ENCODE assay signal across 18 cellular contexts in the genomic region with DNA sequence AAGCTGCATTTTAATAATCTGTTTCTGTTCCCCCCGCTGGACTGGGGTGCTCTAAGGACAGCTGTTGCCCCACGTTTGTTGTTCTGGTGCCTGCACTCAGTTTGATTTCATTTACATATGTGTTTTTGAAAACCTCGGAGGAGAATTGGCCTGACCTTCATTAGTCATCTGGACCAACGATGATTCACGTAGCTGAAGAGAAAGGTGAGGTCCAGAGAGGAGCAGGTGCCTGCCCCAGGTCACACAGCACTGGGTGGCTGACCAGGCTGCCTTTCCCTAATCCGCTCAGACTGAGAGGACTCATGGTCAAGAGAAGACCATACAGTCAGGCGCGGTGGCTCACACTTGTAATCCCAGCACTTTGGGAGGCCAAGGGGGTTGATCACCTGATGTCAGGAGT. TPM values are rescaled to one million over a fixed set of nuclear protein-coding genes. Genes with fewer than 3 reads are reported as not detected.
A peak's percentile ranks its signal among the peaks of the same experiment; 100 is the strongest.
DNase-seq lines count a peak whose midpoint lies in the region; ATAC-seq and TF ChIP-seq lines count a peak whose summit lies in the region.
"Had no signal": no experiment of that assay in that cellular context is flagged by ENCODE, and none has a peak within 500 bp of the region (broad histone marks: within the 10 kb centered on the region; RNA-seq: fewer than 3 reads in every experiment).

No MANE protein-coding gene starts in this region.

- H3K9me3 ChIP-seq in left ventricle myocardium inferior (replicated peaks) = no peaks in the 10 kb centered on the region
- no peaks in the 10 kb centered on the region for H3K9me3 ChIP-seq in aorta (ENCODE audit: control insufficient read depth, low read length)
- H3K9me3 ChIP-seq in colonic mucosa = no peaks in the 10 kb centered on the region

- in situ Hi-C loops in astrocyte of the spinal cord (cut with HindIII; ENCODE audit: low sequenced_read_pairs) = no loop called here

- intact Hi-C loops in left ventricle myocardium inferior (cut with micrococcal nuclease) (no loop called here), left cardiac atrium (cut with DNase I) (no loop called here), aorta (cut with DNase I) (loop anchor here in 1 of 2 donors (5.0 kb wide), 1 partner anchor 33 kb away; no protein-coding TSS in a partner anchor), colonic mucosa (cut with DNase I) (no loop called here)

- ATAC-seq in left cardiac atrium = no peak
- ATAC-seq in aorta (ENCODE audit: low FRiP score) = no peak
- ATAC-seq in GM18870 (IDR thresholded peaks at IDR 0.05; ENCODE audit: unreplicated experiment) = no peak
- ATAC-seq: naive thymus-derived CD8-positive, alpha-beta T cell had no signal

- H3K4me3 ChIP-seq in left ventricle myocardium inferior (peak overlapping the region; percentile 11), astrocyte of the spinal cord (ENCODE audit: low read depth, low read length) (no peak overlapping the region), aorta (ENCODE audit: low read length in 2 of 2) (no peak overlapping the region), colonic mucosa (no peak overlapping the region)

- no peak for TF ChIP-seq CTCF in left ventricle myocardium inferior (IDR thresholded peaks at IDR 0.05; ENCODE audit: borderline replicate concordance)
- no peak for TF ChIP-seq CTCF in astrocyte of the spinal cord (IDR thresholded peaks at IDR 0.05; ENCODE audit: low read depth, low read length)
- TF ChIP-seq CTCF in colonic mucosa (IDR thresholded peaks at IDR 0.05) = no peak

- H3K27ac ChIP-seq in left ventricle myocardium inferior (replicated peaks) = peak overlapping the region; percentile 97
- peak overlapping the region; percentile 19 to 72 for H3K27ac ChIP-seq in aorta (ENCODE audit: low read depth in 1 of 2, low read length in 2 of 2)
- no peak overlapping the region for H3K27ac ChIP-seq in colonic mucosa
- H3K27ac ChIP-seq: VCaP had no signal

- 84 to 87% methylated on average over 8 of the region's 8 CpGs for WGBS in aorta, 2 donors

- H3K4me1 ChIP-seq in left ventricle myocardium inferior (peaks cover 78% of the 10 kb centered on the region), aorta (ENCODE audit: control insufficient read depth in 1 of 2, insufficient read depth in 2 of 2, low read length in 2 of 2) (no peaks in the 10 kb centered on the region), colonic mucosa (no peaks in the 10 kb centered on the region)

- no peak overlapping the region for H3K9ac ChIP-seq in colonic mucosa (ENCODE audit: low read depth in 2 of 2, low read length in 2 of 2)

- DNase-seq in left ventricle myocardium inferior (no peak), left cardiac atrium (no peak), astrocyte of the spinal cord (ENCODE audit: low read depth, low spot score) (peak; percentile 30), kidney tubule cell (ENCODE audit: low spot score) (peak; percentile 66), aorta (no peak), colonic mucosa (no peak), epidermal melanocyte (ENCODE audit: insufficient read length, low spot score) (no peak)
- DNase-seq: activated effector memory CD4-positive, alpha-beta T cell treated with Interleukin-2 at 50 U/mL for 16 hours; CD4-positive, CD25-positive, alpha-beta regulatory T cell; DMS79 treated with DMSO at 0.1 percent for 48 hours; naive thymus-derived CD8-positive, alpha-beta T cell; NCI-H187; NCI-H524; retina; SW 1271 had no signal

- no peaks in the 10 kb centered on the region for H3K36me3 ChIP-seq in left ventricle myocardium inferior
- no peaks in the 10 kb centered on the region for H3K36me3 ChIP-seq in aorta (ENCODE audit: control insufficient read depth in 1 of 2, insufficient read depth in 2 of 2, low read length in 1 of 2)
- no peaks in the 10 kb centered on the region for H3K36me3 ChIP-seq in colonic mucosa

- H3K27me3 ChIP-seq in left ventricle myocardium inferior (ENCODE audit: low read depth) (peaks cover 15% of the 10 kb centered on the region), aorta (ENCODE audit: control insufficient read depth in 1 of 2, insufficient read depth in 2 of 2, low read length in 1 of 2) (no peaks in the 10 kb centered on the region), colonic mucosa (no peaks in the 10 kb centered on the region)

RNA-seq across cellular contexts. Expression of a gene that starts 3.8 kb away (rescaled TPM):
- total RNA-seq in left ventricle myocardium inferior = 301 TPM
- 100 to 1,000 TPM; 165 to 217 TPM for total RNA-seq in left cardiac atrium
- 10 to 100 TPM; 28.2 to 76.9 TPM for total RNA-seq in aorta
- 100 to 1,000 TPM in 1 of 2 donors, 10 to 100 TPM in 1; 19.2 to 129 TPM for polyA plus RNA-seq in aorta
- 1 to 10 TPM in 1 of 2 donors, under 1 TPM in 1; 0.44 to 1.4 TPM for total RNA-seq in colonic mucosa
- total RNA-seq: CD4-positive, CD25-positive, alpha-beta regulatory T cell; naive thymus-derived CD8-positive, alpha-beta T cell; OCI-LY7 had no signal
- polyA plus RNA-seq: CD4-positive, CD25-positive, alpha-beta regulatory T cell; naive thymus-derived CD8-positive, alpha-beta T cell had no signal

RNA-seq across cellular contexts. Expression of a gene that starts 20.3 kb away (rescaled TPM):
- 15.8 TPM for total RNA-seq in left ventricle myocardium inferior
- total RNA-seq in left cardiac atrium = 10 to 100 TPM; 25.0 to 34.0 TPM
- total RNA-seq in aorta = 10 to 100 TPM; 25.3 to 29.2 TPM
- polyA plus RNA-seq in aorta = 10 to 100 TPM in 1 of 2 donors, 1 to 10 TPM in 1; 9.4 to 21.0 TPM
- total RNA-seq in colonic mucosa = 10 to 100 TPM in 1 of 2 donors, 1 to 10 TPM in 1; 9.2 to 20.0 TPM

RNA-seq across cellular contexts. Expression of a gene that starts 25.1 kb away (rescaled TPM):
- total RNA-seq in left ventricle myocardium inferior (18.4 TPM), left cardiac atrium (10 to 100 TPM; 13.0 to 22.1 TPM), aorta (10 to 100 TPM; 23.8 to 25.2 TPM), colonic mucosa (10 to 100 TPM; 49.3 to 53.2 TPM)
- polyA plus RNA-seq in aorta = 100 to 1,000 TPM in 1 of 2 donors, 10 to 100 TPM in 1; 43.6 to 101 TPM

RNA-seq across cellular contexts. Expression of a gene that starts 56.3 kb away (rescaled TPM):
- total RNA-seq in left ventricle myocardium inferior (46.2 TPM), left cardiac atrium (10 to 100 TPM; 56.5 to 64.0 TPM), aorta (10 to 100 TPM; 21.1 to 21.5 TPM), colonic mucosa (10 to 100 TPM; 19.2 to 32.1 TPM)
- polyA plus RNA-seq in aorta = 10 to 100 TPM in 1 of 2 donors, 1 to 10 TPM in 1; 6.4 to 11.9 TPM

RNA-seq across cellular contexts. Expression of a gene that starts 56.5 kb away (rescaled TPM):
- total RNA-seq in left ventricle myocardium inferior (155 TPM), left cardiac atrium (100 to 1,000 TPM; 141 to 169 TPM), aorta (100 to 1,000 TPM; 131 to 132 TPM), colonic mucosa (100 to 1,000 TPM; 203 to 312 TPM)
- 100 to 1,000 TPM in 1 of 2 donors, 10 to 100 TPM in 1; 93.7 to 124 TPM for polyA plus RNA-seq in aorta

Comparison
In these comparisons a context has a peak if more than half of its experiments do, and no peak if none do; other contexts are left out.
1. DNase-seq: peak in astrocyte of the spinal cord (single experiment) and kidney tubule cell (single experiment); none in left ventricle myocardium inferior (single experiment), left cardiac atrium (single experiment), aorta (0 of 2), colonic mucosa (single experiment) and epidermal melanocyte (single experiment).
2. RNA of a gene that starts 3.8 kb away (total RNA-seq): 301 TPM in left ventricle myocardium inferior (single experiment), 165 to 217 TPM in left cardiac atrium and 28.2 to 76.9 TPM in aorta; 0.44 to 1.4 TPM in colonic mucosa; every median in the first group is over 10 times any median in the second.